14 cellular contexts compared by ENCODE assay signal in genomic region chr2:177313162-177313781, GRCh38. TPM values are rescaled to one million over a fixed set of nuclear protein-coding genes. Genes with fewer than 3 reads are reported as not detected.
DNase-seq lines count a peak whose midpoint lies in the region; ATAC-seq and TF ChIP-seq lines count a peak whose summit lies in the region.
"Had no signal": no experiment of that assay in that cellular context is flagged by ENCODE, and none has a peak within 500 bp of the region (broad histone marks: within the 10 kb centered on the region; RNA-seq: fewer than 3 reads in every experiment).

No MANE protein-coding gene starts in this region.

- TF ChIP-seq CTCF in A673 (conservative IDR thresholded peaks at IDR 0.05; ENCODE audit: low read depth, low read length) = no peak
- no peak for TF ChIP-seq CTCF in MCF 10A (IDR thresholded peaks at IDR 0.05; ENCODE audit: unreplicated experiment)
- TF ChIP-seq CTCF in HFFc6 (IDR thresholded peaks at IDR 0.05) = no peak

- peak overlapping the region; percentile 25 for H3K27ac ChIP-seq in A673 (ENCODE audit: low read depth, low read length, poor library complexity, severe bottlenecking)
- H3K27ac ChIP-seq: adrenal gland had no signal

- no peak overlapping the region for H3K4me3 Mint-ChIP-seq in MCF 10A (ENCODE audit: unreplicated experiment)
- H3K4me3 Mint-ChIP-seq in naive thymus-derived CD8-positive, alpha-beta T cell = no peak overlapping the region
- H3K4me3 Mint-ChIP-seq in HFFc6 = no peak overlapping the region
- H3K4me3 Mint-ChIP-seq: activated CD4-positive, alpha-beta memory T cell treated with anti-CD3 and anti-CD28 coated beads for 36 hours; activated T-cell treated with anti-CD3 and anti-CD28 coated beads, Interleukin-2, amount 50 U/mL, for 4 hours had no signal

- no peak overlapping the region for H3K4me3 ChIP-seq in A673 (ENCODE audit: low read depth, low read length, poor library complexity, severe bottlenecking)
- H3K4me3 ChIP-seq: adrenal gland had no signal

- no peaks in the 10 kb centered on the region for H3K9me3 ChIP-seq in A673 (ENCODE audit: low read depth, low read length, poor library complexity, severe bottlenecking)
- H3K9me3 ChIP-seq: adrenal gland had no signal

- H3K9me3 Mint-ChIP-seq in MCF 10A (ENCODE audit: unreplicated experiment) (no peaks in the 10 kb centered on the region), HFFc6 (no peaks in the 10 kb centered on the region)
- peaks cover 0 to 5% (median 0%) of the 10 kb centered on the region in 9 donors for H3K9me3 Mint-ChIP-seq in naive thymus-derived CD8-positive, alpha-beta T cell

- peaks cover 30% of the 10 kb centered on the region for H3K4me1 Mint-ChIP-seq in MCF 10A (ENCODE audit: insufficient read depth, unreplicated experiment)
- peaks cover 15 to 43% (median 31%) of the 10 kb centered on the region in 4 donors for H3K4me1 Mint-ChIP-seq in naive thymus-derived CD8-positive, alpha-beta T cell
- peaks cover 18% of the 10 kb centered on the region for H3K4me1 Mint-ChIP-seq in HFFc6 (ENCODE audit: low read depth)

- DNase-seq in A673 (ENCODE audit: low spot score) (peak; percentile 26), H4 (ENCODE audit: low spot score) (peak; percentile 16), MCF 10A (ENCODE audit: unreplicated experiment) (peak; percentile 32), KBM-7 (no peak), HFFc6 (no peak)
- no peak for DNase-seq in naive thymus-derived CD8-positive, alpha-beta T cell
- DNase-seq: activated CD4-positive, alpha-beta memory T cell treated with anti-CD3 and anti-CD28 coated beads for 36 hours; activated T-cell treated with anti-CD3 and anti-CD28 coated beads, Interleukin-2, amount 50 U/mL, for 4 hours; adrenal gland; caudate nucleus; NCI-H1436; NCI-H2227 treated with DMSO at 0.1 percent for 48 hours had no signal

- no peak for ATAC-seq in naive thymus-derived CD8-positive, alpha-beta T cell
- ATAC-seq in HG03045 (IDR thresholded peaks at IDR 0.05; ENCODE audit: unreplicated experiment) (no peak), HG02884 (IDR thresholded peaks at IDR 0.05; ENCODE audit: unreplicated experiment) (no peak)
- ATAC-seq: activated T-cell treated with anti-CD3 and anti-CD28 coated beads, Interleukin-2, amount 50 U/mL, for 4 hours had no signal

- POLR2A ChIA-PET in A673 (lab: Charles Lee; ENCODE audit: low non-redundant PET) = no interaction called here
- POLR2A ChIA-PET in MCF 10A (lab: Yijun Ruan, JAX) = interaction anchor here (0.9 to 6.9 kb wide), 13 partner anchors 8 to 148 kb away, joined by 4 to 198 read pairs (median 15); partner anchors contain the start of genes AGPS and NFE2L2
- POLR2A ChIA-PET in naive thymus-derived CD8-positive, alpha-beta T cell (lab: Charles Lee) = interaction anchor here (12.3 kb wide), 1 partner anchor 49 kb away, joined by 213 read pairs; the partner anchor contains the start of gene NFE2L2

- CTCF ChIA-PET in A673 (lab: Charles Lee) (no interaction called here), MCF 10A (lab: Yijun Ruan, JAX) (interaction anchor here (0.6 to 3.7 kb wide), 8 partner anchors 9 to 152 kb away, joined by 3 to 30 read pairs (median 6); partner anchors contain the start of gene NFE2L2)

- intact Hi-C loops in A673 (cut with micrococcal nuclease; ENCODE audit: unreplicated experiment) = no loop called here
- intact Hi-C loops in MCF 10A (cut with micrococcal nuclease) = no loop called here

- H3K4me1 ChIP-seq in A673 (ENCODE audit: insufficient read depth, low read length, poor library complexity, severe bottlenecking) = peaks cover 18% of the 10 kb centered on the region
- H3K4me1 ChIP-seq: adrenal gland had no signal

- in situ Hi-C loops in KBM-7 (cut with MboI; ENCODE audit: low pct_unique_long_range_greater_than_20kb, low sequenced_read_pairs) = no loop called here

- BruUV-seq in A673 (replicated peaks; lab: Mats Ljungman, UMichigan) (no TSS peak), MCF 10A (replicated peaks; lab: Mats Ljungman, UMichigan) (no TSS peak)

- no peaks in the 10 kb centered on the region for H3K27me3 Mint-ChIP-seq in MCF 10A (ENCODE audit: insufficient read depth, unreplicated experiment)
- no peaks in the 10 kb centered on the region for H3K27me3 Mint-ChIP-seq in naive thymus-derived CD8-positive, alpha-beta T cell
- H3K27me3 Mint-ChIP-seq in HFFc6 (ENCODE audit: insufficient read depth) = no peaks in the 10 kb centered on the region; the same call in 1 of the 2 replicates
- H3K27me3 Mint-ChIP-seq: activated CD4-positive, alpha-beta memory T cell treated with anti-CD3 and anti-CD28 coated beads for 36 hours had no signal

- peaks cover 7% of the 10 kb centered on the region for H3K36me3 Mint-ChIP-seq in MCF 10A (ENCODE audit: insufficient read depth, unreplicated experiment)
- H3K36me3 Mint-ChIP-seq in naive thymus-derived CD8-positive, alpha-beta T cell = peaks cover 0 to 4% (median 0%) of the 10 kb centered on the region in 3 donors
- no peaks in the 10 kb centered on the region for H3K36me3 Mint-ChIP-seq in HFFc6 (ENCODE audit: low read depth)
- H3K36me3 Mint-ChIP-seq: activated CD4-positive, alpha-beta memory T cell treated with anti-CD3 and anti-CD28 coated beads for 36 hours had no signal

- H3K27me3 ChIP-seq in A673 (replicated peaks; ENCODE audit: insufficient read depth, low read depth, low read length, poor library complexity) = no peaks in the 10 kb centered on the region
- H3K27me3 ChIP-seq: adrenal gland had no signal

- H3K36me3 ChIP-seq in A673 (ENCODE audit: insufficient read depth, low read length, poor library complexity, severe bottlenecking) = no peaks in the 10 kb centered on the region
- H3K36me3 ChIP-seq: adrenal gland had no signal

- H3K27ac Mint-ChIP-seq in MCF 10A (ENCODE audit: low read depth, unreplicated experiment) (peak overlapping the region; percentile 95), HFFc6 (no peak overlapping the region)
- H3K27ac Mint-ChIP-seq in naive thymus-derived CD8-positive, alpha-beta T cell = peak overlapping the region; percentile 63 to 92 (median 84)
- H3K27ac Mint-ChIP-seq: activated CD4-positive, alpha-beta memory T cell treated with anti-CD3 and anti-CD28 coated beads for 36 hours had no signal

RNA-seq across cellular contexts. Expression of gene NFE2L2, which starts 48.7 kb away (rescaled TPM):
- total RNA-seq in A673 (2021) = 72.7 and 80.0 TPM in 2 replicates
- total RNA-seq in H4 (2014; rRNA removed; shearing (Covaris generic)) = 116 and 128 TPM in 2 replicates
- 135 and 180 TPM in 2 replicates for total RNA-seq in MCF 10A (2022)
- total RNA-seq in naive thymus-derived CD8-positive, alpha-beta T cell = 10 to 100 TPM; 93.6 to 96.9 TPM
- polyA plus RNA-seq in naive thymus-derived CD8-positive, alpha-beta T cell = 10 to 100 TPM; 48.2 to 57.8 (median 56.0) TPM
- 10 to 100 TPM; 59.0 to 76.5 (median 67.8) TPM for total RNA-seq in HFFc6 (2021; fragmentation: NEBNext Ultra II Directional; extraction: Animal tissue kit (Norgen Biotek cat#: 25700))

Comparison
In these comparisons a context has a peak if more than half of its experiments do, and no peak if none do; other contexts are left out.
1. DNase-seq: peak in A673 (single experiment), H4 (single experiment) and MCF 10A (single experiment); none in naive thymus-derived CD8-positive, alpha-beta T cell (0 of 10), KBM-7 (single experiment) and HFFc6 (single experiment).